Comparison of ENCODE assay signal across 8 cellular contexts in the genomic region with DNA sequence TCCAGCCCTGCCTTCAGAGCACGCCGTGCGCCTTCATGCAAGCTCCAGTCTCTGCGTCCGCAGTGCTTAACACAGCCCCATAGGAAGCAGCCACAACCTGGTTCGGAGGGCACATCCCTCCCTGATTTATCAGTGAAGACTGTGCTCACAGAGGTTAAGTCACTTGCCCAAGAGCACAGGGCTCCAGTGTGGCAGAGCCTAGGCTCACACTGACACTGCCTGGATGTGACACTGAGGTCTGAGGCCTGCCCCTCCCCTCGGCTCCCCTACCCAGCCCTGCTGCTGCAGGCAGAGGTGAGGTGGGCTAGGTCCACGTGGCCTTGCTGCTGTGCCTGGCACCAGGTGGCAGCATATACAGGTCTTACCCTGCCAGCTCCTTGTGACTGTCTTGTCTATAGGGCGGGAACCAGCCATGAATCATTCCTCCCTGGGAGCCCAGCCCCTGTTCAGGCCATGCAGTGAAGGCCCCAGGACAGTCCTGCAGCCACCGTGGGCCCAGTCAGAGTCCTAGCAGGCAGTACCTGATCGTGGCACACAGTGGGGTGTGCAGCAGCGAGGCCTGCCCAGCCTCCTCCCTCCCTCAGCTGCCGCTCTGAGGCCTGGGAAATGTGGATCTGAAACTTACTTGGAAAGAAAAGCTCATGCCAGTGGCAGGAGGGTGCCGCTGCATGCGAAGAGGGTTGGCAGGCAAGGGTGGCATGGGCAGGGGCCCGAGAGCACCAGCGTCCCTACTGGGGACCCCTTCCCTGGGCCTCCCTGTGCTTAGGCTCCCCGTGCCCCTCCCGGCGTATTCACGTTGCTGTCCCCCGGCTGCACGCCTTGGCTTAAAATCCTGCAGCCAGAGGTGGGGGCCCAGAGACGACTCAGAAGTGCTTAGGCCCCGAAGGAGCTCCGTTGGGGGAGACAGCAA. TPM values are rescaled to one million over a fixed set of nuclear protein-coding genes. Genes with fewer than 3 reads are reported as not detected.
DNase-seq lines count a peak whose midpoint lies in the region; ATAC-seq and TF ChIP-seq lines count a peak whose summit lies in the region.

No MANE protein-coding gene starts in this region.

- TF ChIP-seq CTCF in GM12865 (IDR thresholded peaks at IDR 0.05; ENCODE audit: insufficient read depth, low read depth, low read length, missing control alignments) (no peak), epithelial cell of esophagus (IDR thresholded peaks at IDR 0.05; ENCODE audit: insufficient read depth, low read depth, low read length, missing control alignments) (peak; percentile 61), uterus (IDR thresholded peaks at IDR 0.05) (peak in 2 of 4 experiments; percentile 19 to 41)
- no peak for TF ChIP-seq CTCF in activated CD8-positive, alpha-beta T cell treated with anti-CD3 and anti-CD28 coated beads for 36 hours (IDR thresholded peaks at IDR 0.05)

- H3K4me3 Mint-ChIP-seq in activated CD8-positive, alpha-beta T cell treated with anti-CD3 and anti-CD28 coated beads for 36 hours = peak overlapping the region; percentile 77
- H3K4me3 Mint-ChIP-seq in naive B cell = peak overlapping the region; percentile 76 to 93 (median 88)

- peaks cover 0 to 17% of the 10 kb centered on the region in 2 donors for H3K4me1 ChIP-seq in uterus

- POLR2A ChIA-PET in activated CD8-positive, alpha-beta T cell treated with anti-CD3 and anti-CD28 coated beads for 36 hours (lab: Charles Lee) = interaction anchor here (1.0 to 2.8 kb wide), 5 partner anchors 10 to 30 kb away, joined by 3 to 14 read pairs (median 6); a partner anchor contains a TSS

- no peaks in the 10 kb centered on the region for H3K36me3 ChIP-seq in uterus

- H3K4me3 ChIP-seq in GM12865 (ENCODE audit: low read depth, low read length) = no peak overlapping the region; the same call in 1 of the 2 replicates
- peak overlapping the region; percentile 51 for H3K4me3 ChIP-seq in epithelial cell of esophagus (ENCODE audit: low read length)
- peak overlapping the region; percentile 66 to 78 for H3K4me3 ChIP-seq in uterus

- H3K27ac Mint-ChIP-seq in activated CD8-positive, alpha-beta T cell treated with anti-CD3 and anti-CD28 coated beads for 36 hours = peak overlapping the region; percentile 84
- H3K27ac Mint-ChIP-seq in naive B cell = peak overlapping the region in 3 of 6 donors; percentile 38 to 86 (median 79)

- H3K9me3 ChIP-seq in uterus = no peaks in the 10 kb centered on the region

- peak overlapping the region; percentile 92 to 96 for H3K27ac ChIP-seq in uterus

- peak; percentile 39 for ATAC-seq in activated CD8-positive, alpha-beta T cell treated with anti-CD3 and anti-CD28 coated beads for 36 hours
- peak in 1 of 2 donors; percentile 60 for ATAC-seq in naive B cell (ENCODE audit: low read depth in 2 of 2)

- no peak for TF ChIP-seq POLR2A in uterus (IDR thresholded peaks at IDR 0.05)

- peaks cover 20% of the 10 kb centered on the region for H3K36me3 Mint-ChIP-seq in activated CD8-positive, alpha-beta T cell treated with anti-CD3 and anti-CD28 coated beads for 36 hours (ENCODE audit: low read depth)
- no peaks in the 10 kb centered on the region for H3K36me3 Mint-ChIP-seq in naive B cell

- H3K27me3 Mint-ChIP-seq in activated CD8-positive, alpha-beta T cell treated with anti-CD3 and anti-CD28 coated beads for 36 hours = no peaks in the 10 kb centered on the region
- peaks cover 0 to 5% (median 0%) of the 10 kb centered on the region in 3 donors for H3K27me3 Mint-ChIP-seq in naive B cell

- CTCF ChIA-PET in activated CD8-positive, alpha-beta T cell treated with anti-CD3 and anti-CD28 coated beads for 36 hours (lab: Charles Lee) = interaction anchor here (0.7 to 3.7 kb wide), 10 partner anchors 10 to 177 kb away, joined by 3 to 16 read pairs (median 4); a partner anchor contains a TSS

- peaks cover 6% of the 10 kb centered on the region for H3K9me3 Mint-ChIP-seq in activated CD8-positive, alpha-beta T cell treated with anti-CD3 and anti-CD28 coated beads for 36 hours
- peaks cover 0 to 4% (median 0%) of the 10 kb centered on the region in 7 donors for H3K9me3 Mint-ChIP-seq in naive B cell

- H3K4me1 Mint-ChIP-seq in activated CD8-positive, alpha-beta T cell treated with anti-CD3 and anti-CD28 coated beads for 36 hours (ENCODE audit: low read depth) = peaks cover 34% of the 10 kb centered on the region
- H3K4me1 Mint-ChIP-seq in naive B cell = peaks cover 30 to 36% (median 35%) of the 10 kb centered on the region in 3 donors

- DNase-seq in GM12865 (ENCODE audit: low read depth) = peak; percentile 15
- peak; percentile 62 for DNase-seq in NCI-H1105 treated with DMSO at 0.1 percent for 48 hours (lab: John Stamatoyannopoulos, UW)
- DNase-seq in activated CD8-positive, alpha-beta T cell treated with anti-CD3 and anti-CD28 coated beads for 36 hours = peak; percentile 52
- peak; percentile 92 for DNase-seq in epithelial cell of esophagus (ENCODE audit: low read depth)
- DNase-seq in naive B cell = peak; percentile 74
- no peak for DNase-seq in uterus
- DNase-seq in NCI-H2107 (lab: John Stamatoyannopoulos, UW) = no peak
- no peak for DNase-seq in NCI-H146 treated with DMSO at 0.1 percent for 48 hours (lab: John Stamatoyannopoulos, UW; ENCODE audit: unreplicated experiment)

- no peaks in the 10 kb centered on the region for H3K27me3 ChIP-seq in uterus

- intact Hi-C loops in activated CD8-positive, alpha-beta T cell treated with anti-CD3 and anti-CD28 coated beads for 36 hours (cut with micrococcal nuclease) = no loop called here
- intact Hi-C loops in uterus (cut with DNase I; ENCODE audit: low total_unique reads) = no loop called here

RNA-seq across cellular contexts. Expression of a gene that starts 1.2 kb away (rescaled TPM):
- 10 to 100 TPM; 38.4 to 41.8 TPM for total RNA-seq in activated CD8-positive, alpha-beta T cell treated with anti-CD3 and anti-CD28 coated beads for 36 hours
- polyA plus RNA-seq in naive B cell (ENCODE audit: low read depth in 6 of 6) = 10 to 100 TPM in 5 of 6 donors, 1 to 10 TPM in 1; 7.6 to 31.2 (median 19.2) TPM
- total RNA-seq in uterus = 10 to 100 TPM; 37.4 to 59.9 (median 57.3) TPM

RNA-seq across cellular contexts. Expression of a gene that starts 23.2 kb away (rescaled TPM):
- 10 to 100 TPM; 41.0 to 42.8 TPM for total RNA-seq in activated CD8-positive, alpha-beta T cell treated with anti-CD3 and anti-CD28 coated beads for 36 hours
- 10 to 100 TPM; 47.2 to 74.5 (median 62.6) TPM for polyA plus RNA-seq in naive B cell (ENCODE audit: low read depth in 6 of 6)
- 10 to 100 TPM in 3 of 4 donors, 1 to 10 TPM in 1; 9.2 to 45.3 (median 22.8) TPM for total RNA-seq in uterus

Comparison
In these comparisons a context has a peak if more than half of its experiments do, and no peak if none do; other contexts are left out.
1. DNase-seq: peak in GM12865 (single experiment), NCI-H1105 treated with DMSO at 0.1 percent for 48 hours (single experiment), activated CD8-positive, alpha-beta T cell treated with anti-CD3 and anti-CD28 coated beads for 36 hours (single experiment), epithelial cell of esophagus (single experiment) and naive B cell (single experiment); none in uterus (0 of 2), NCI-H2107 (single experiment) and NCI-H146 treated with DMSO at 0.1 percent for 48 hours (single experiment).